In genomic region chr15:47586653-47587224, GRCh38 we compare ENCODE assay signal across 15 cellular contexts.
DNase-seq lines count a peak whose midpoint lies in the region; ATAC-seq and TF ChIP-seq lines count a peak whose summit lies in the region.
"Had no signal": no experiment of that assay in that cellular context is flagged by ENCODE, and none has a peak within 500 bp of the region (broad histone marks: within the 10 kb centered on the region; RNA-seq: fewer than 3 reads in every experiment).

No MANE protein-coding gene starts in this region.

- 58% methylated on average over 6 of the region's 6 CpGs for WGBS in right cardiac atrium
- WGBS in esophagus muscularis mucosa: 69% methylated on average over 6 of the region's 6 CpGs

- H3K9me3 ChIP-seq in MG63 (no peaks in the 10 kb centered on the region), right cardiac atrium (ENCODE audit: control insufficient read depth, low read length) (no peaks in the 10 kb centered on the region), esophagus muscularis mucosa (no peaks in the 10 kb centered on the region), gastrocnemius medialis (no peaks in the 10 kb centered on the region)

- H3K36me3 ChIP-seq in MG63 (no peaks in the 10 kb centered on the region), esophagus muscularis mucosa (no peaks in the 10 kb centered on the region), gastrocnemius medialis (no peaks in the 10 kb centered on the region)

- in situ Hi-C loops in gastrocnemius medialis (cut with MboI; ENCODE audit: low sequenced_read_pairs in 4 of 4): no loop called here

- no peak for TF ChIP-seq CTCF in esophagus muscularis mucosa (IDR thresholded peaks at IDR 0.05)
- no peak for TF ChIP-seq CTCF in gastrocnemius medialis (IDR thresholded peaks at IDR 0.05 in 4 of 5, conservative IDR thresholded peaks at IDR 0.05 in 1 of 5)

- H3K4me1 ChIP-seq in right cardiac atrium (ENCODE audit: control insufficient read depth, insufficient read depth, low read length): peaks cover 4% of the 10 kb centered on the region
- no peaks in the 10 kb centered on the region for H3K4me1 ChIP-seq in esophagus muscularis mucosa
- no peaks in the 10 kb centered on the region for H3K4me1 ChIP-seq in gastrocnemius medialis

- H3K4me3 ChIP-seq in MG63 (no peak overlapping the region), right cardiac atrium (ENCODE audit: low read length) (no peak overlapping the region), esophagus muscularis mucosa (no peak overlapping the region), gastrocnemius medialis (no peak overlapping the region)

- ATAC-seq in right cardiac atrium: peak in 1 of 2 donors; percentile 48
- ATAC-seq in gastrocnemius medialis: no peak
- ATAC-seq: stimulated activated naive B cell treated with anti-CD40 and anti-IgM and Interleukin-4, amounts not matched to agents 10 μg/mL and 1 μg/mL and 100 μg/mL, for 72 hours had no signal

- H3K27me3 ChIP-seq in MG63 (no peaks in the 10 kb centered on the region), right cardiac atrium (ENCODE audit: control insufficient read depth, insufficient read depth) (no peaks in the 10 kb centered on the region), esophagus muscularis mucosa (no peaks in the 10 kb centered on the region), gastrocnemius medialis (no peaks in the 10 kb centered on the region)

- no peak for TF ChIP-seq EP300 in esophagus muscularis mucosa (IDR thresholded peaks at IDR 0.05)

- H3K27ac ChIP-seq in right cardiac atrium (ENCODE audit: low read length): no peak overlapping the region
- no peak overlapping the region for H3K27ac ChIP-seq in esophagus muscularis mucosa (replicated peaks in 1 of 4)
- no peak overlapping the region for H3K27ac ChIP-seq in gastrocnemius medialis

- intact Hi-C loops in right cardiac atrium (cut with DNase I): no loop called here
- intact Hi-C loops in esophagus muscularis mucosa (cut with DNase I): no loop called here
- intact Hi-C loops in gastrocnemius medialis (cut with DNase I; ENCODE audit: low total_unique reads): no loop called here

- TF ChIP-seq POLR2A in esophagus muscularis mucosa (IDR thresholded peaks at IDR 0.05; ENCODE audit: low read depth) (no peak), gastrocnemius medialis (IDR thresholded peaks at IDR 0.05) (no peak)

- DNase-seq in D341Med (ENCODE audit: low spot score) (peak; percentile 79), MG63 (peak; percentile 38), NCI-H446 (lab: John Stamatoyannopoulos, UW) (peak; percentile 28 to 78), right cardiac atrium (peak; percentile 39 to 78 (median 61)), esophagus muscularis mucosa (ENCODE audit: extremely low spot score) (no peak), gastrocnemius medialis (no peak), retina (no peak), NCI-H526 (lab: John Stamatoyannopoulos, UW) (no peak)
- DNase-seq: CD4-positive, alpha-beta memory T cell; effector CD8-positive, alpha-beta T cell; hippocampal formation; mammary epithelial cell; NCI-H1930; stimulated activated CD4-positive, alpha-beta T cell treated with anti-CD3 and anti-CD28 coated beads, Interleukin-1b, Interleukin-23, amount 100 ng/mL, for 48 hours; stimulated activated naive B cell treated with anti-CD40 and anti-IgM and Interleukin-4, amounts not matched to agents 10 μg/mL and 1 μg/mL and 100 μg/mL, for 72 hours had no signal

Comparison
In these comparisons a context has a peak if more than half of its experiments do, and no peak if none do; other contexts are left out.
1. DNase-seq: peak in D341Med (single experiment), MG63 (single experiment), NCI-H446 (2 of 2) and right cardiac atrium (3 of 3); none in esophagus muscularis mucosa (single experiment), gastrocnemius medialis (0 of 2), retina (single experiment) and NCI-H526 (0 of 2).